8 cellular contexts compared by ENCODE assay signal in the genomic region with DNA sequence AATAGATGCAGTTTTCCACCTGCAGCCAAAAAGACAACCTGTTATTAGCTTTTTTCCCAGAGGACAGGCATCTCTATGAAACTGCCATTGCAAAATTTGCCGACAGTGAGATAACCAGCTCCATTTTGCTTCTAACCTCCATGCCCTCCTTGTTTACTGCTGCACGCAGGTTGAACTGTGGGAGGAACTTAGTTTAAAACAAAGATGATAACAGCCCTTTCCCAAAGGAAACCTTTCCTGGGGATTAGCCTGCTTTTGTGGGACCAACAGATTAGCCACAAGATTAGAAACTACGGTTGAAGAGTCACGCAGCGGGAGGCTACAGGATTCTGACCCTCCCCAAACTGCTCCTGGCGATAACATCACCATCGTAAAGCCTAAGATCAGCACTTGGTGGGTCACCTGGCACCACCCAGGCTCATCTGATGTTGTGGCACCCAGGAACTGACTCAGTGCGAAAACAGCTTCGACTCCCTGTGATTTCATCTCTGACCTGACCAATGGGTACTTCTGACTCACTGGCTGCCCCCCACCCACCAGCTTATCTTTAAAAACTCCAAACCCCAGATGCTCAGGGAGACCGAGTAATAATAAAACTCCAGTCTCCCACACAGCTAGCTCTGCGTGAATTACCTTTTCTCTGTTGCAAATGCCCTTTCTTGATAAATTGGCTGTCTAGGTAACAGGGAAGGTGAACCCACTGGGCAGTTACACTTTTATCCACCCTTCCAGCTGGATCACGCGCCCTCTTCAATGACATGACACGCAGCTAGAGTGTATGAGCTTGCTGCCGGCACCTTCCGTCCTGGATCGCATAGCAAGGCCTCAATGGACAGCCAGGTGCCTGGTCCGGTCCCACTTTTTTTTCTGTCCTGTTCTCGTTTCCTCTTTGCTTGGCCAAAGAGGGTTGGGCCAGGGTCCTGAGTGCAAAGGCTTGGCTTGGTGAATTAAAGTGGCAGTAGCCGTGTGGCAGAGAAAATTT. TPM values are rescaled to one million over a fixed set of nuclear protein-coding genes. Genes with fewer than 3 reads are reported as not detected.
DNase-seq lines count a peak whose midpoint lies in the region; ATAC-seq, FAIRE-seq and TF ChIP-seq lines count a peak whose summit lies in the region.

No MANE protein-coding gene starts in this region.

- TF ChIP-seq CTCF in breast epithelium (IDR thresholded peaks at IDR 0.05), result no peak

- H3K36me3 ChIP-seq in breast epithelium, result no peaks in the 10 kb centered on the region

- H3K27ac ChIP-seq in breast epithelium, result peak overlapping the region; percentile 93 to 95
- peak overlapping the region; percentile 70 for H3K27ac ChIP-seq in temporal lobe (ENCODE audit: low read depth, low read length)
- H3K27ac ChIP-seq in substantia nigra (ENCODE audit: low read depth, low read length, poor library complexity, severe bottlenecking), result no peak overlapping the region

- no peak for ATAC-seq in HG03159 (IDR thresholded peaks at IDR 0.05; ENCODE audit: unreplicated experiment)
- ATAC-seq in HG03378 (IDR thresholded peaks at IDR 0.05; ENCODE audit: unreplicated experiment), result no peak

- no peaks in the 10 kb centered on the region for H3K9me3 ChIP-seq in breast epithelium
- H3K9me3 ChIP-seq in mononuclear cell (ENCODE audit: low read depth, low read length), result no peaks in the 10 kb centered on the region

- intact Hi-C loops in breast epithelium (cut with DNase I; ENCODE audit: low total_unique reads), result no loop called here

- H3K27me3 ChIP-seq in breast epithelium (no peaks in the 10 kb centered on the region), mononuclear cell (ENCODE audit: insufficient read depth, low read length) (no peaks in the 10 kb centered on the region)

- peak; percentile 45 for FAIRE-seq in H54 (lab: Jason Lieb, UNC)

- peaks cover 16 to 36% of the 10 kb centered on the region in 2 donors for H3K4me1 ChIP-seq in breast epithelium
- peaks cover 52% of the 10 kb centered on the region for H3K4me1 ChIP-seq in mononuclear cell (ENCODE audit: insufficient read depth, low read length)

- DNase-seq in H54 (ENCODE audit: insufficient read length, low spot score) (peak; percentile 68), T-helper 1 cell (peak in 3 of 5 donors; percentile 38 to 86 (median 40)), breast epithelium (ENCODE audit: low spot score in 2 of 2) (peak; percentile 23 to 50), substantia nigra (lab: John Stamatoyannopoulos, UW) (no peak)

- TF ChIP-seq POLR2A in H54 (IDR thresholded peaks at IDR 0.05; ENCODE audit: low read depth, low read length) (no peak; the same call in 1 of the 2 replicates), breast epithelium (IDR thresholded peaks at IDR 0.05) (no peak)

- H3K4me3 ChIP-seq in breast epithelium (peak overlapping the region; percentile 81 to 97 (median 94)), mononuclear cell (ENCODE audit: low read length) (peak overlapping the region; percentile 89)

RNA-seq across cellular contexts. Expression of gene NOP14, which starts 27.2 kb away (rescaled TPM):
- 10 to 100 TPM; 21.2 to 33.1 (median 23.4) TPM for total RNA-seq in breast epithelium
- total RNA-seq in mononuclear cell, result 17.4 TPM
- total RNA-seq in temporal lobe, result 5.9 TPM

RNA-seq across cellular contexts. Expression of gene GRK4, which starts 27.3 kb away (rescaled TPM):
- total RNA-seq in breast epithelium, result 1 to 10 TPM; 3.8 to 6.9 (median 5.8) TPM
- total RNA-seq in mononuclear cell, result 1.7 TPM
- 33.4 TPM for total RNA-seq in temporal lobe

Comparison
In these comparisons a context has a peak if more than half of its experiments do, and no peak if none do; other contexts are left out.
1. DNase-seq: peak in H54 (single experiment), T-helper 1 cell (3 of 5) and breast epithelium (2 of 2); none in substantia nigra (0 of 49).